Comparison of ENCODE assay signal across 23 cellular contexts in genomic region chr16:86156155-86156554, GRCh38.
DNase-seq lines count a peak whose midpoint lies in the region; TF ChIP-seq lines count a peak whose summit lies in the region.
"Had no signal": no experiment of that assay in that cellular context is flagged by ENCODE, and none has a peak within 500 bp of the region (broad histone marks: within the 10 kb centered on the region; RNA-seq: fewer than 3 reads in every experiment).

No MANE protein-coding gene starts in this region.

- H3K4me3 ChIP-seq in fibroblast of villous mesenchyme (ENCODE audit: low read depth, low read length), result no peak overlapping the region
- H3K4me3 ChIP-seq in neural progenitor cell, result no peak overlapping the region
- H3K4me3 ChIP-seq in sigmoid colon, result no peak overlapping the region
- H3K4me3 ChIP-seq in transverse colon, result no peak overlapping the region
- H3K4me3 ChIP-seq: A549; BLaER1 treated with 17β-estradiol and CSF1 and Interleukin-3, amounts not matched to agents 10 nM and 100 nM had no signal

- H3K27me3 ChIP-seq in neural progenitor cell, result no peaks in the 10 kb centered on the region
- no peaks in the 10 kb centered on the region for H3K27me3 ChIP-seq in sigmoid colon
- no peaks in the 10 kb centered on the region for H3K27me3 ChIP-seq in transverse colon
- H3K27me3 ChIP-seq: BLaER1 treated with 17β-estradiol and CSF1 and Interleukin-3, amounts not matched to agents 10 nM and 100 nM had no signal

- H3K4me3 Mint-ChIP-seq in neural progenitor cell (peak overlapping the region; percentile 46), progenitor cell of endocrine pancreas (ENCODE audit: low read depth) (no peak overlapping the region)
- H3K4me3 Mint-ChIP-seq: B cell; CD4-positive, alpha-beta T cell; CD8-positive, alpha-beta T cell had no signal

- peak; percentile 31 for DNase-seq in fibroblast of villous mesenchyme (ENCODE audit: low read depth)
- DNase-seq in neural progenitor cell (ENCODE audit: low spot score), result peak; percentile 12
- peak; percentile 85 for DNase-seq in sigmoid colon
- no peak for DNase-seq in transverse colon
- no peak for DNase-seq in DMS 273 treated with DMSO at 0.1 percent for 48 hours (lab: John Stamatoyannopoulos, UW)
- no peak for DNase-seq in progenitor cell of endocrine pancreas (ENCODE audit: low spot score, unreplicated experiment)
- no peak for DNase-seq in 8988T
- no peak for DNase-seq in cerebellar cortex (ENCODE audit: low spot score)
- DNase-seq: AML-193; Caco-2; Calu3; CD4-positive, alpha-beta T cell; CD8-positive, alpha-beta T cell; DMS153; DMS53; DMS79; DND-41; EL; GF-D8 had no signal

- H3K9me3 ChIP-seq in neural progenitor cell (ENCODE audit: low read depth) (no peaks in the 10 kb centered on the region), sigmoid colon (no peaks in the 10 kb centered on the region), transverse colon (no peaks in the 10 kb centered on the region)
- H3K9me3 ChIP-seq: Caco-2 had no signal

- H3K79me2 ChIP-seq in neural progenitor cell (ENCODE audit: low read depth), result no peaks in the 10 kb centered on the region

- H3K9me3 Mint-ChIP-seq in neural progenitor cell (no peaks in the 10 kb centered on the region), progenitor cell of endocrine pancreas (ENCODE audit: low read depth) (no peaks in the 10 kb centered on the region)
- H3K9me3 Mint-ChIP-seq: CD8-positive, alpha-beta T cell had no signal

- no peak overlapping the region for H2AFZ ChIP-seq in neural progenitor cell (replicated peaks)

- H3K9ac ChIP-seq in neural progenitor cell, result no peak overlapping the region
- H3K9ac ChIP-seq: BLaER1 treated with 17β-estradiol and CSF1 and Interleukin-3, amounts not matched to agents 10 nM and 100 nM had no signal

- H3K4me1 Mint-ChIP-seq in neural progenitor cell (peaks cover 3% of the 10 kb centered on the region), progenitor cell of endocrine pancreas (ENCODE audit: low read depth) (no peaks in the 10 kb centered on the region)

- no peaks in the 10 kb centered on the region for H3F3A ChIP-seq in neural progenitor cell (ENCODE audit: low read depth)

- H3K36me3 Mint-ChIP-seq in neural progenitor cell (no peaks in the 10 kb centered on the region), progenitor cell of endocrine pancreas (ENCODE audit: insufficient read depth) (no peaks in the 10 kb centered on the region)
- H3K36me3 Mint-ChIP-seq: CD8-positive, alpha-beta T cell had no signal

- TF ChIP-seq CTCF in fibroblast of villous mesenchyme (IDR thresholded peaks at IDR 0.05; ENCODE audit: insufficient read depth, low read depth, low read length) (peak; percentile 7), neural progenitor cell (IDR thresholded peaks at IDR 0.05) (no peak), sigmoid colon (IDR thresholded peaks at IDR 0.05) (peak in 1 of 4 experiments; percentile 15), transverse colon (IDR thresholded peaks at IDR 0.05) (no peak), progenitor cell of endocrine pancreas (IDR thresholded peaks at IDR 0.05; ENCODE audit: unreplicated experiment) (no peak)

- TF ChIP-seq POLR2A in sigmoid colon (IDR thresholded peaks at IDR 0.05) (no peak), transverse colon (IDR thresholded peaks at IDR 0.05) (no peak)

- H3K4me1 ChIP-seq in neural progenitor cell (peaks cover 5% of the 10 kb centered on the region), sigmoid colon (peaks cover 0 to 76% (median 42%) of the 10 kb centered on the region in 4 donors), transverse colon (peaks cover 4 to 20% (median 5%) of the 10 kb centered on the region in 4 donors)
- H3K4me1 ChIP-seq: A549, Caco-2 had no signal

- peaks cover 9% of the 10 kb centered on the region for H3K27me3 Mint-ChIP-seq in neural progenitor cell (ENCODE audit: insufficient read depth, low read depth)
- H3K27me3 Mint-ChIP-seq in progenitor cell of endocrine pancreas, result peaks cover 30% of the 10 kb centered on the region

- no peak overlapping the region for H3K27ac ChIP-seq in neural progenitor cell
- peak overlapping the region in 3 of 4 donors; percentile 87 to 90 (median 89) for H3K27ac ChIP-seq in sigmoid colon
- peak overlapping the region; percentile 61 to 87 (median 68) for H3K27ac ChIP-seq in transverse colon
- H3K27ac ChIP-seq: A549; BLaER1 treated with 17β-estradiol and CSF1 and Interleukin-3, amounts not matched to agents 10 nM and 100 nM; C4-2B had no signal

- peak in 3 of 4 donors; percentile 65 to 75 (median 72) for TF ChIP-seq EP300 in sigmoid colon (IDR thresholded peaks at IDR 0.05)
- TF ChIP-seq EP300 in transverse colon (IDR thresholded peaks at IDR 0.05; ENCODE audit: low read depth), result no peak

- H3K36me3 ChIP-seq in neural progenitor cell (no peaks in the 10 kb centered on the region), sigmoid colon (no peaks in the 10 kb centered on the region), transverse colon (no peaks in the 10 kb centered on the region)
- H3K36me3 ChIP-seq: BLaER1 treated with 17β-estradiol and CSF1 and Interleukin-3, amounts not matched to agents 10 nM and 100 nM had no signal

- no peaks in the 10 kb centered on the region for H4K20me1 ChIP-seq in neural progenitor cell (ENCODE audit: low read depth)
- H4K20me1 ChIP-seq: BLaER1 treated with 17β-estradiol and CSF1 and Interleukin-3, amounts not matched to agents 10 nM and 100 nM had no signal

- H3K27ac Mint-ChIP-seq in neural progenitor cell, result no peak overlapping the region
- H3K27ac Mint-ChIP-seq in progenitor cell of endocrine pancreas, result no peak overlapping the region
- H3K27ac Mint-ChIP-seq: B cell; CD4-positive, alpha-beta T cell; CD8-positive, alpha-beta T cell had no signal

- in situ Hi-C loops in transverse colon (cut with MboI; ENCODE audit: low pct_ligation_motif_present in 1 of 4, low pct_unique_long_range_greater_than_20kb in 1 of 4, low sequenced_read_pairs in 3 of 4), result no loop called here

- peak overlapping the region; percentile 4 for H3K4me2 ChIP-seq in neural progenitor cell
- H3K4me2 ChIP-seq: A549; BLaER1 treated with 17β-estradiol and CSF1 and Interleukin-3, amounts not matched to agents 10 nM and 100 nM had no signal

- WGBS in sigmoid colon, 2 donors, result 50 to 54% methylated on average over 3 of the region's 3 CpGs
- WGBS in transverse colon (ENCODE audit: low coverage in 1 of 2), 2 donors, result 58% methylated on average over 3 of the region's 3 CpGs; no CpG with 5 or more reads in 1 of the 2 donors

- intact Hi-C loops in sigmoid colon (cut with DNase I), result loop anchor here (2.0 kb wide), 2 partner anchors 43 to 363 kb away; no protein-coding TSS in a partner anchor
- intact Hi-C loops in transverse colon (cut with DNase I; ENCODE audit: low total_unique reads), result loop anchor here (5.0 kb wide), 2 partner anchors 46 to 361 kb away; no protein-coding TSS in a partner anchor

Comparison
In these comparisons a context has a peak if more than half of its experiments do, and no peak if none do; other contexts are left out.
1. DNase-seq: peak in fibroblast of villous mesenchyme (single experiment), neural progenitor cell (single experiment) and sigmoid colon (single experiment); none in transverse colon (single experiment), DMS 273 treated with DMSO at 0.1 percent for 48 hours (single experiment), progenitor cell of endocrine pancreas (single experiment), 8988T (single experiment) and cerebellar cortex (single experiment).